Comparison of ENCODE assay signal across 8 cellular contexts in genomic region chr12:44774815-44775411, GRCh38.
DNase-seq lines count a peak whose midpoint lies in the region; ATAC-seq, FAIRE-seq and TF ChIP-seq lines count a peak whose summit lies in the region.

No MANE protein-coding gene starts in this region.

- peak; percentile 40 for TF ChIP-seq CTCF in D721Med (IDR thresholded peaks at IDR 0.05; ENCODE audit: insufficient read depth, missing control alignments)

- no peak for FAIRE-seq in D721Med (lab: Jason Lieb, UNC)

- DNase-seq in D721Med (ENCODE audit: insufficient read length, low spot score) (no peak), H7 (peak; percentile 51), SJCRH30 (peak; percentile 47 to 71), kidney tubule cell (ENCODE audit: low spot score) (peak; percentile 24)
- DNase-seq in activated naive CD8-positive, alpha-beta T cell treated with anti-CD3 and anti-CD28 coated beads, Interleukin-2, amount 50 U/mL, for 16 hours (ENCODE audit: low read depth, low spot score), result peak; percentile 48
- peak; percentile 38 for DNase-seq in stimulated activated CD8-positive, alpha-beta memory T cell treated with anti-CD3 and anti-CD28 coated beads, Interleukin-4, amount 100 ng/mL, for 24 hours (ENCODE audit: low read depth)

- H3K4me1 ChIP-seq in SJCRH30, result no peaks in the 10 kb centered on the region

- H3K36me3 ChIP-seq in H7 (replicated peaks; ENCODE audit: control insufficient read depth, insufficient read depth, low read length), result no peaks in the 10 kb centered on the region; the same call in 1 of the 2 replicates
- no peaks in the 10 kb centered on the region for H3K36me3 ChIP-seq in SJCRH30

- no peak overlapping the region for H3K27ac ChIP-seq in SJCRH30

- H3K4me3 ChIP-seq in H7 (ENCODE audit: insufficient read depth, low read depth, low read length), result no peak overlapping the region
- no peak overlapping the region for H3K4me3 ChIP-seq in SJCRH30

- H3K9me3 ChIP-seq in SJCRH30 (replicated peaks), result no peaks in the 10 kb centered on the region

- no peaks in the 10 kb centered on the region for H3K27me3 ChIP-seq in H7 (ENCODE audit: control insufficient read depth, insufficient read depth, low read length)
- H3K27me3 ChIP-seq in SJCRH30, result no peaks in the 10 kb centered on the region

- ATAC-seq in HG03457 (IDR thresholded peaks at IDR 0.05; ENCODE audit: unreplicated experiment) (no peak), HG02938 (IDR thresholded peaks at IDR 0.05; ENCODE audit: unreplicated experiment) (no peak)
